ENCODE assay signal across 2 cellular contexts in the genomic region with DNA sequence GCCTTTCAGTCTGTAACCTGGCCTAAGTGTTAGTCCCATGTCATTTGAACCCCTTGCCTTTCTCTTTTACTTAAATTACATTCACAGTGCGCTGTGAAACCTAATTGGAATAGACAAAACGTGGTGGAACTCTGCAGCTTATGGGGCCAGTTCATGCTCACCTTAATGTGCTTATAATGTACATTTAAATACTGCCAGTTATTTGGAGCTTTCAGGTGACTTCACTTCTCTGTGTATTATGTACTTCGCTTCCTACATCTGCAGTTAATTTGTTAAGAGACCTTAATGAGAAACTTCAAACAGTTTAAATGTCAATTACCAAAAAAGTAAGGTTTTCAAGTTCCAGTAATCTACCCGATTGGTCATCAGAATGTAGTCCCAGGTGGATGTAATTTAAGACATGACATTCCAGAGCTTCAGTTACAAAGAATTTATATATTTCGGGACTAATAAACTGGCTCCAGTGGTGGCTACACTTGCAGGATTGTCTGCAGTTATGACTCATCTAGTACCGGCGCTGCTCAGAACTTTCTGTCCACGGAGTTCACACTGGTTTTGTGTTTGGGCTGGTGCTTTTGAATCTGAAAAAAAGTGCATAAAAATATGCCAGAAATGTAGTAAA.
A peak's percentile ranks its signal among the peaks of the same experiment; 100 is the strongest.
TF ChIP-seq lines count a peak whose summit lies in the region.

No MANE protein-coding gene starts in this region.

TF ChIP-seq in HepG2, 621 proteins besides CTCF, POLR2A, EP300 and RAD21:
- TF ChIP-seq ZFAT (CRISPR knock-in tag; conservative IDR thresholded peaks at IDR 0.05) (no peak), SCMH1 (CRISPR knock-in tag; IDR thresholded peaks at IDR 0.05; ENCODE audit: borderline replicate concordance) (no peak), ZNF777 (CRISPR knock-in tag; IDR thresholded peaks at IDR 0.05) (no peak), THAP11 (CRISPR knock-in tag; IDR thresholded peaks at IDR 0.05) (no peak), ZNF33B (CRISPR knock-in tag; IDR thresholded peaks at IDR 0.05) (no peak), POLR2G (IDR thresholded peaks at IDR 0.05; ENCODE audit: low read depth, low read length) (no peak), ZBTB1 (CRISPR knock-in tag; IDR thresholded peaks at IDR 0.05; ENCODE audit: borderline replicate concordance) (no peak), MXI1 (IDR thresholded peaks at IDR 0.05; ENCODE audit: borderline replicate concordance, low read depth, low read length) (no peak), ZNF136 (CRISPR knock-in tag; IDR thresholded peaks at IDR 0.05; ENCODE audit: low read depth) (no peak), ZNF251 (CRISPR knock-in tag; IDR thresholded peaks at IDR 0.05) (no peak), ZSCAN21 (CRISPR knock-in tag; IDR thresholded peaks at IDR 0.05; ENCODE audit: borderline replicate concordance) (no peak)
- TF ChIP-seq, protein P1, sequence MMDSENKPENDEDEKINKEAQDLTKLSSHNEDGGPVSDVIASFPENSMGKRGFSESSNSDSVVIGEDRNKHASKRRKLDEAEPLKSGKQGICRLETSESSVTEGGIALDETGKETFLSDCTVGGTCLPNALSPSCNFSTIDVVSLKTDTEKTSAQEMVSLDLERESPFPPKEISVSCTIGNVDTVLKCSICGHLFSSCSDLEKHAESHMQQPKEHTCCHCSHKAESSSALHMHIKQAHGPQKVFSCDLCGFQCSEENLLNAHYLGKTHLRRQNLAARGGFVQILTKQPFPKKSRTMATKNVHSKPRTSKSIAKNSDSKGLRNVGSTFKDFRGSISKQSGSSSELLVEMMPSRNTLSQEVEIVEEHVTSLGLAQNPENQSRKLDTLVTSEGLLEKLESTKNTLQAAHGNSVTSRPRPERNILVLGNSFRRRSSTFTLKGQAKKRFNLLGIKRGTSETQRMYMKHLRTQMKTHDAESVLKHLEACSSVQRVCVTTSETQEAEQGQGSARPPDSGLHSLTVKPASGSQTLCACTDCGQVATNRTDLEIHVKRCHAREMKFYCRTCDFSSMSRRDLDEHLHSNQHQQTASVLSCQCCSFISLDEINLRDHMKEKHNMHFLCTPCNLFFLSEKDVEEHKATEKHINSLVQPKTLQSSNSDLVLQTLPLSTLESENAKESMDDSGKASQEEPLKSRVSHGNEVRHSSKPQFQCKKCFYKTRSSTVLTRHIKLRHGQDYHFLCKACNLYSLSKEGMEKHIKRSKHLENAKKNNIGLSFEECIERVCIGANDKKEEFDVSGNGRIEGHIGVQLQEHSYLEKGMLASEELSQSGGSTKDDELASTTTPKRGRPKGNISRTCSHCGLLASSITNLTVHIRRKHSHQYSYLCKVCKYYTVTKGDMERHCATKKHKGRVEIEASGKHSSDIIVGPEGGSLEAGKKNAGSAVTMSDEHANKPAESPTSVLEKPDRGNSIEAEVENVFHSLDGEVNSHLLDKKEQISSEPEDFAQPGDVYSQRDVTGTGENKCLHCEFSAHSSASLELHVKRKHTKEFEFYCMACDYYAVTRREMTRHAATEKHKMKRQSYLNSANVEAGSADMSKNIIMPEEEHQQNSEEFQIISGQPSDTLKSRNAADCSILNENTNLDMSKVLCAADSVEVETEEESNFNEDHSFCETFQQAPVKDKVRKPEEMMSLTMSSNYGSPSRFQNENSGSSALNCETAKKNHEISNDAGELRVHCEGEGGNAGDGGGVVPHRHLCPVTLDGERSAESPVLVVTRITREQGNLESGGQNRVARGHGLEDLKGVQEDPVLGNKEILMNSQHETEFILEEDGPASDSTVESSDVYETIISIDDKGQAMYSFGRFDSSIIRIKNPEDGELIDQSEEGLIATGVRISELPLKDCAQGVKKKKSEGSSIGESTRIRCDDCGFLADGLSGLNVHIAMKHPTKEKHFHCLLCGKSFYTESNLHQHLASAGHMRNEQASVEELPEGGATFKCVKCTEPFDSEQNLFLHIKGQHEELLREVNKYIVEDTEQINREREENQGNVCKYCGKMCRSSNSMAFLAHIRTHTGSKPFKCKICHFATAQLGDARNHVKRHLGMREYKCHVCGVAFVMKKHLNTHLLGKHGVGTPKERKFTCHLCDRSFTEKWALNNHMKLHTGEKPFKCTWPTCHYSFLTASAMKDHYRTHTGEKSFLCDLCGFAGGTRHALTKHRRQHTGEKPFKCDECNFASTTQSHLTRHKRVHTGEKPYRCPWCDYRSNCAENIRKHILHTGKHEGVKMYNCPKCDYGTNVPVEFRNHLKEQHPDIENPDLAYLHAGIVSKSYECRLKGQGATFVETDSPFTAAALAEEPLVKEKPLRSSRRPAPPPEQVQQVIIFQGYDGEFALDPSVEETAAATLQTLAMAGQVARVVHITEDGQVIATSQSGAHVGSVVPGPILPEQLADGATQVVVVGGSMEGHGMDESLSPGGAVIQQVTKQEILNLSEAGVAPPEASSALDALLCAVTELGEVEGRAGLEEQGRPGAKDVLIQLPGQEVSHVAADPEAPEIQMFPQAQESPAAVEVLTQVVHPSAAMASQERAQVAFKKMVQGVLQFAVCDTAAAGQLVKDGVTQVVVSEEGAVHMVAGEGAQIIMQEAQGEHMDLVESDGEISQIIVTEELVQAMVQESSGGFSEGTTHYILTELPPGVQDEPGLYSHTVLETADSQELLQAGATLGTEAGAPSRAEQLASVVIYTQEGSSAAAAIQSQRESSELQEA (CRISPR knock-in tag; IDR thresholded peaks at IDR 0.05; ENCODE audit: not compliant biosample characterization) = no peak
- TF ChIP-seq, protein P2, sequence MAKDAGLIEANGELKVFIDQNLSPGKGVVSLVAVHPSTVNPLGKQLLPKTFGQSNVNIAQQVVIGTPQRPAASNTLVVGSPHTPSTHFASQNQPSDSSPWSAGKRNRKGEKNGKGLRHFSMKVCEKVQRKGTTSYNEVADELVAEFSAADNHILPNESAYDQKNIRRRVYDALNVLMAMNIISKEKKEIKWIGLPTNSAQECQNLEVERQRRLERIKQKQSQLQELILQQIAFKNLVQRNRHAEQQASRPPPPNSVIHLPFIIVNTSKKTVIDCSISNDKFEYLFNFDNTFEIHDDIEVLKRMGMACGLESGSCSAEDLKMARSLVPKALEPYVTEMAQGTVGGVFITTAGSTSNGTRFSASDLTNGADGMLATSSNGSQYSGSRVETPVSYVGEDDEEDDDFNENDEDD (CRISPR knock-in tag; IDR thresholded peaks at IDR 0.05; ENCODE audit: borderline replicate concordance) = no peak

TF ChIP-seq in K562, 482 proteins besides CTCF, POLR2A, EP300 and RAD21:
- TF ChIP-seq, protein P3, sequence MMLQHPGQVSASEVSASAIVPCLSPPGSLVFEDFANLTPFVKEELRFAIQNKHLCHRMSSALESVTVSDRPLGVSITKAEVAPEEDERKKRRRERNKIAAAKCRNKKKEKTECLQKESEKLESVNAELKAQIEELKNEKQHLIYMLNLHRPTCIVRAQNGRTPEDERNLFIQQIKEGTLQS (IDR thresholded peaks at IDR 0.05) = peak; percentile 19; the same call in 1 of the 2 replicates
- TF ChIP-seq, protein P3 (CRISPR knock-in tag; conservative IDR thresholded peaks at IDR 0.05) = no peak
- TF ChIP-seq ZNF584 (CRISPR knock-in tag; IDR thresholded peaks at IDR 0.05; ENCODE audit: low read depth) = no peak
- TF ChIP-seq, protein P4, sequence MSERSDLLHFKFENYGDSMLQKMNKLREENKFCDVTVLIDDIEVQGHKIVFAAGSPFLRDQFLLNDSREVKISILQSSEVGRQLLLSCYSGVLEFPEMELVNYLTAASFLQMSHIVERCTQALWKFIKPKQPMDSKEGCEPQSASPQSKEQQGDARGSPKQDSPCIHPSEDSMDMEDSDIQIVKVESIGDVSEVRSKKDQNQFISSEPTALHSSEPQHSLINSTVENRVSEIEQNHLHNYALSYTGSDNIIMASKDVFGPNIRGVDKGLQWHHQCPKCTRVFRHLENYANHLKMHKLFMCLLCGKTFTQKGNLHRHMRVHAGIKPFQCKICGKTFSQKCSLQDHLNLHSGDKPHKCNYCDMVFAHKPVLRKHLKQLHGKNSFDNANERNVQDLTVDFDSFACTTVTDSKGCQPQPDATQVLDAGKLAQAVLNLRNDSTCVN (CRISPR knock-in tag; IDR thresholded peaks at IDR 0.05) = no peak
- no peak for TF ChIP-seq BRCA1 (IDR thresholded peaks at IDR 0.05)
- no peak for TF ChIP-seq BRCA1 (CRISPR knock-in tag; IDR thresholded peaks at IDR 0.05)
- TF ChIP-seq BMI1 (IDR thresholded peaks at IDR 0.05; ENCODE audit: low read length) = 0 out of 2 replicates have a peak, but pooled peaks have one; percentile 7
- TF ChIP-seq HDAC8 (tag; IDR thresholded peaks at IDR 0.05) = no peak
TF ChIP-seq in K562: peak in this region for 2.
